In genomic region chr2:80061881-80062280, GRCh38 we compare ENCODE assay signal across 18 cellular contexts.
DNase-seq lines count a peak whose midpoint lies in the region; ATAC-seq and TF ChIP-seq lines count a peak whose summit lies in the region.
"Had no signal": no experiment of that assay in that cellular context is flagged by ENCODE, and none has a peak within 500 bp of the region (broad histone marks: within the 10 kb centered on the region; RNA-seq: fewer than 3 reads in every experiment).

No MANE protein-coding gene starts in this region.

- no peak overlapping the region for H3K4me3 ChIP-seq in SK-N-SH (ENCODE audit: low read depth in 2 of 2, low read length in 1 of 2)
- no peak overlapping the region for H3K4me3 ChIP-seq in neural cell (ENCODE audit: low read length)
- H3K4me3 ChIP-seq: HAP-1, K562 had no signal

- H3K9ac ChIP-seq in SK-N-SH, result no peak overlapping the region
- no peak overlapping the region for H3K9ac ChIP-seq in neural cell (ENCODE audit: low read length)

- H2AFZ ChIP-seq in SK-N-SH (ENCODE audit: low read depth), result no peak overlapping the region
- H2AFZ ChIP-seq in neural cell (ENCODE audit: low read depth, low read length), result no peak overlapping the region

- no peak overlapping the region for H3K4me3 Mint-ChIP-seq in activated CD4-positive, alpha-beta memory T cell treated with anti-CD3 and anti-CD28 coated beads, Interleukin-2, amount 10 ng/mL, durations not matched to agents 7 days and 5 days
- H3K4me3 Mint-ChIP-seq: B cell; CD4-positive, alpha-beta T cell had no signal

- CTCF ChIA-PET in SK-N-SH (lab: Yijun Ruan, JAX), result interaction anchor here (0.9 kb wide), 1 partner anchor 12 kb away, joined by 3 read pairs; no protein-coding TSS in a partner anchor
- CTCF ChIA-PET in activated CD4-positive, alpha-beta memory T cell treated with anti-CD3 and anti-CD28 coated beads, Interleukin-2, amount 10 ng/mL, durations not matched to agents 7 days and 5 days (lab: Charles Lee), result no interaction called here

- TF ChIP-seq EP300 in SK-N-SH (IDR thresholded peaks at IDR 0.05; ENCODE audit: borderline replicate concordance in 1 of 2, low read depth in 1 of 2, low read length in 1 of 2) (no peak), neural cell (conservative IDR thresholded peaks at IDR 0.05; ENCODE audit: poor library complexity, severe bottlenecking) (no peak)

- DNase-seq in SK-N-SH, result no peak
- DNase-seq in activated CD4-positive, alpha-beta memory T cell treated with anti-CD3 and anti-CD28 coated beads, Interleukin-2, amount 10 ng/mL, durations not matched to agents 7 days and 5 days, result no peak
- DNase-seq: 8988T; ACHN; C1 segment of cervical spinal cord; Calu3; CD4-positive, alpha-beta T cell; DMS 273 treated with DMSO at 0.1 percent for 48 hours; DMS79; EL had no signal

- H3K4me1 ChIP-seq in SK-N-SH (ENCODE audit: control insufficient read depth in 1 of 2, insufficient read depth in 2 of 2, low read depth in 1 of 2, low read length in 1 of 2), result peaks cover 0 to 5% of the 10 kb centered on the region in 2 experiments; a peak in 2 of 4 replicates
- H3K4me1 ChIP-seq: HAP-1 had no signal

- H3K36me3 ChIP-seq in SK-N-SH (replicated peaks in 1 of 2; ENCODE audit: control insufficient read depth in 1 of 2, insufficient read depth in 2 of 2, low read length in 1 of 2) (no peaks in the 10 kb centered on the region), neural cell (ENCODE audit: insufficient read depth, low read length) (no peaks in the 10 kb centered on the region)
- H3K36me3 ChIP-seq: HAP-1 had no signal

- TF ChIP-seq CTCF in SK-N-SH (IDR thresholded peaks at IDR 0.05) (no peak), neural cell (IDR thresholded peaks at IDR 0.05; ENCODE audit: poor library complexity, severe bottlenecking) (no peak)

- H3K4me2 ChIP-seq in SK-N-SH, result no peak overlapping the region
- no peak overlapping the region for H3K4me2 ChIP-seq in neural cell (ENCODE audit: low read length)

- H3K9me3 ChIP-seq in SK-N-SH (no peaks in the 10 kb centered on the region), neural cell (ENCODE audit: low read length) (no peaks in the 10 kb centered on the region)
- H3K9me3 ChIP-seq: HAP-1 had no signal

- H3K36me3 Mint-ChIP-seq in activated CD4-positive, alpha-beta memory T cell treated with anti-CD3 and anti-CD28 coated beads, Interleukin-2, amount 10 ng/mL, durations not matched to agents 7 days and 5 days (ENCODE audit: low read depth), result no peaks in the 10 kb centered on the region

- H3K9me2 ChIP-seq in SK-N-SH, result no peaks in the 10 kb centered on the region
- H3K9me2 ChIP-seq in neural cell (ENCODE audit: insufficient read depth, low read length), result no peaks in the 10 kb centered on the region

- no peaks in the 10 kb centered on the region for H3K4me1 Mint-ChIP-seq in activated CD4-positive, alpha-beta memory T cell treated with anti-CD3 and anti-CD28 coated beads, Interleukin-2, amount 10 ng/mL, durations not matched to agents 7 days and 5 days
- H3K4me1 Mint-ChIP-seq: B cell had no signal

- no peak overlapping the region for H3K27ac Mint-ChIP-seq in activated CD4-positive, alpha-beta memory T cell treated with anti-CD3 and anti-CD28 coated beads, Interleukin-2, amount 10 ng/mL, durations not matched to agents 7 days and 5 days
- H3K27ac Mint-ChIP-seq: B cell; CD4-positive, alpha-beta T cell had no signal

- H3K9me3 Mint-ChIP-seq in activated CD4-positive, alpha-beta memory T cell treated with anti-CD3 and anti-CD28 coated beads, Interleukin-2, amount 10 ng/mL, durations not matched to agents 7 days and 5 days, result no peaks in the 10 kb centered on the region
- H3K9me3 Mint-ChIP-seq: CD4-positive, alpha-beta T cell had no signal

- TF ChIP-seq RAD21 in SK-N-SH (IDR thresholded peaks at IDR 0.05; ENCODE audit: low read length), result no peak
- no peak for TF ChIP-seq RAD21 in neural cell (conservative IDR thresholded peaks at IDR 0.05)

- H3K27ac ChIP-seq in SK-N-SH (ENCODE audit: low read depth in 2 of 2, low read length in 1 of 2) (no peak overlapping the region), cingulate gyrus (ENCODE audit: low read depth, low read length) (peak overlapping the region; percentile 11), neural cell (ENCODE audit: low read length) (peak overlapping the region; percentile 7)

- POLR2A ChIA-PET in SK-N-SH (lab: Yijun Ruan, JAX), result no interaction called here
- POLR2A ChIA-PET in activated CD4-positive, alpha-beta memory T cell treated with anti-CD3 and anti-CD28 coated beads, Interleukin-2, amount 10 ng/mL, durations not matched to agents 7 days and 5 days (lab: Charles Lee), result no interaction called here

- H3K27me3 Mint-ChIP-seq in activated CD4-positive, alpha-beta memory T cell treated with anti-CD3 and anti-CD28 coated beads, Interleukin-2, amount 10 ng/mL, durations not matched to agents 7 days and 5 days, result no peaks in the 10 kb centered on the region
- H3K27me3 Mint-ChIP-seq: B cell; CD4-positive, alpha-beta T cell had no signal

- H3K79me2 ChIP-seq in SK-N-SH (ENCODE audit: insufficient read depth), result no peaks in the 10 kb centered on the region
- H3K79me2 ChIP-seq in neural cell (replicated peaks; ENCODE audit: insufficient read depth, low read length), result no peaks in the 10 kb centered on the region

- H4K20me1 ChIP-seq in SK-N-SH (ENCODE audit: insufficient read depth) (no peaks in the 10 kb centered on the region), neural cell (ENCODE audit: insufficient read depth) (no peaks in the 10 kb centered on the region)

- H3F3A ChIP-seq in SK-N-SH (replicated peaks; ENCODE audit: insufficient read depth) (no peaks in the 10 kb centered on the region), neural cell (ENCODE audit: insufficient read depth, low read length, poor library complexity, severe bottlenecking) (no peaks in the 10 kb centered on the region)

- no peak for ATAC-seq in SK-N-SH treated with all-trans-retinoic acid at 6 μM for 48 hours
- no peak for ATAC-seq in esophagus mucosa
- no peak for ATAC-seq in HG02884 (IDR thresholded peaks at IDR 0.05; ENCODE audit: unreplicated experiment)
- ATAC-seq: K562 had no signal

- no peaks in the 10 kb centered on the region; the same call in 1 of the 2 replicates for H3K27me3 ChIP-seq in SK-N-SH (ENCODE audit: insufficient read depth)
- H3K27me3 ChIP-seq in neural cell (ENCODE audit: insufficient read depth, low read depth, low read length), result no peaks in the 10 kb centered on the region

TF ChIP-seq in SK-N-SH, 30 proteins besides CTCF, POLR2A, EP300 and RAD21:
- no peak for TF ChIP-seq MAX (IDR thresholded peaks at IDR 0.05; ENCODE audit: low read depth)
- TF ChIP-seq GATA2 (CRISPR knock-in tag; IDR thresholded peaks at IDR 0.05), result 0 out of 2 replicates have a peak, but pooled peaks have one; percentile 34
TF ChIP-seq in SK-N-SH: peak in this region for 1.

TF ChIP-seq in SK-N-SH treated with all-trans-retinoic acid at 6 μM for 48 hours, 23 proteins besides CTCF, POLR2A, EP300 and RAD21 (continues in another document):
- TF ChIP-seq TOX (CRISPR knock-in tag; IDR thresholded peaks at IDR 0.05; ENCODE audit: borderline replicate concordance) (no peak), ESRRG (CRISPR knock-in tag; IDR thresholded peaks at IDR 0.05) (no peak), CSDC2 (CRISPR knock-in tag; IDR thresholded peaks at IDR 0.05) (no peak), BACH2 (CRISPR knock-in tag; IDR thresholded peaks at IDR 0.05; ENCODE audit: borderline replicate concordance) (no peak), CREB5 (CRISPR knock-in tag; IDR thresholded peaks at IDR 0.05; ENCODE audit: low read depth) (no peak), TCF4 (CRISPR knock-in tag; IDR thresholded peaks at IDR 0.05; ENCODE audit: borderline replicate concordance) (no peak)

TF ChIP-seq in neural cell, 6 proteins besides CTCF, POLR2A, EP300 and RAD21:
- no peak for TF ChIP-seq POLR2AphosphoS5 (IDR thresholded peaks at IDR 0.05)
- no peak for TF ChIP-seq REST (IDR thresholded peaks at IDR 0.05; ENCODE audit: borderline replicate concordance)
- TF ChIP-seq EZH2 (IDR thresholded peaks at IDR 0.05; ENCODE audit: borderline replicate concordance, insufficient read depth, low read length, poor library complexity, severe bottlenecking), result no peak
- TF ChIP-seq TAF1 (IDR thresholded peaks at IDR 0.05; ENCODE audit: low read depth), result no peak
- no peak for TF ChIP-seq MXI1 (conservative IDR thresholded peaks at IDR 0.05; ENCODE audit: poor library complexity, severe bottlenecking)
- no peak for TF ChIP-seq SMC3 (conservative IDR thresholded peaks at IDR 0.05; ENCODE audit: poor library complexity)

Comparison
In these comparisons a context has a peak if more than half of its experiments do, and no peak if none do; other contexts are left out.
1. H3K27ac ChIP-seq: peak in cingulate gyrus (single experiment) and neural cell (single experiment); none in SK-N-SH (0 of 2).